Comparison of ENCODE assay signal across 14 cellular contexts in the genomic region with DNA sequence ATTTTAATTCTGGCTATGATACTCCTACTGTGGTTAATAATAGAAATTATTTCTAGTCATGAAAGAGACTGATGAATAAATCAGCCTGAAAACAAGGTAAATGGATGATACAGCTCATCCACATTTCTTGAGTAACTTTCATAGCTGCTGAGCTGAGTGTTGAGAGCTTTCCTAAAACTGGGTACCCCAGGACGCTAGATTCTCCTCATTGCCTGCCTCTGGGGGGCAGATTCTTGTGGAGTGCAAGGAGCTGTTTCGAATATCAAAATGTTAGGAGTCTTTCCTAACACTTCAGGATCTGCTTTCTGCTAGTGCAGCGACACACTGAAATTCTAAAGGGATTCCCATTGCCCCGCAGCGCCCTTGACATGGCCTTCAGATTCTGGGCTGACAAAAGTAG. TPM values are rescaled to one million over a fixed set of nuclear protein-coding genes. Genes with fewer than 3 reads are reported as not detected.
A peak's percentile ranks its signal among the peaks of the same experiment; 100 is the strongest.
DNase-seq lines count a peak whose midpoint lies in the region; ATAC-seq, FAIRE-seq and TF ChIP-seq lines count a peak whose summit lies in the region.
"Had no signal": no experiment of that assay in that cellular context is flagged by ENCODE, and none has a peak within 500 bp of the region (broad histone marks: within the 10 kb centered on the region; RNA-seq: fewer than 3 reads in every experiment).

No MANE protein-coding gene starts in this region.

- no peaks in the 10 kb centered on the region for H3K9me3 Mint-ChIP-seq in stimulated activated memory B cell treated with anti-CD40 and anti-IgM and Interleukin-4, amounts not matched to agents 10 μg/mL and 1 μg/mL and 100 μg/mL, for 72 hours
- peaks cover 0 to 1% (median 0%) of the 10 kb centered on the region in 8 donors for H3K9me3 Mint-ChIP-seq in CD4-positive, alpha-beta memory T cell

- H3K27me3 ChIP-seq in AG04450 (ENCODE audit: control insufficient read depth, insufficient read depth, low read length): no peaks in the 10 kb centered on the region
- no peaks in the 10 kb centered on the region for H3K27me3 ChIP-seq in SJCRH30
- H3K27me3 ChIP-seq in CD4-positive, alpha-beta memory T cell (ENCODE audit: insufficient read depth, low read length): no peaks in the 10 kb centered on the region

- CTCF ChIA-PET in AG04450 (lab: Charles Lee): interaction anchor here (0.7 to 6.6 kb wide), 29 partner anchors 8 to 403 kb away, joined by 3 to 105 read pairs (median 4); a partner anchor contains a TSS
- CTCF ChIA-PET in CD4-positive, alpha-beta memory T cell (lab: Charles Lee; ENCODE audit: partially characterized antibody): interaction anchor here (1.1 to 10.1 kb wide), 19 partner anchors 8 to 404 kb away, joined by 3 to 86 read pairs (median 6); a partner anchor contains a TSS

- no peak overlapping the region for H3K27ac Mint-ChIP-seq in stimulated activated memory B cell treated with anti-CD40 and anti-IgM and Interleukin-4, amounts not matched to agents 10 μg/mL and 1 μg/mL and 100 μg/mL, for 72 hours
- H3K27ac Mint-ChIP-seq in CD4-positive, alpha-beta memory T cell: peak overlapping the region in 1 of 7 donors; percentile 43

- peaks cover 10% of the 10 kb centered on the region for H3K36me3 ChIP-seq in SJCRH30
- no peaks in the 10 kb centered on the region for H3K36me3 ChIP-seq in CD4-positive, alpha-beta memory T cell (ENCODE audit: insufficient read depth, low read length)

- intact Hi-C loops in CD4-positive, alpha-beta memory T cell (cut with micrococcal nuclease): loop anchor here (10.0 kb wide), 1 partner anchor 1278 kb away; no protein-coding TSS in a partner anchor

- no peaks in the 10 kb centered on the region for H3K9me3 ChIP-seq in AG04450 (ENCODE audit: control insufficient read depth, insufficient read depth, low read length)
- no peaks in the 10 kb centered on the region for H3K9me3 ChIP-seq in SJCRH30 (replicated peaks)
- no peaks in the 10 kb centered on the region for H3K9me3 ChIP-seq in CD4-positive, alpha-beta memory T cell (ENCODE audit: control insufficient read depth in 1 of 2, low read length in 2 of 2)

- H3K4me1 Mint-ChIP-seq in stimulated activated memory B cell treated with anti-CD40 and anti-IgM and Interleukin-4, amounts not matched to agents 10 μg/mL and 1 μg/mL and 100 μg/mL, for 72 hours: peaks cover 40% of the 10 kb centered on the region
- H3K4me1 Mint-ChIP-seq in CD4-positive, alpha-beta memory T cell: peaks cover 9 to 28% (median 21%) of the 10 kb centered on the region in 4 donors

- peak; percentile 44 for TF ChIP-seq CTCF in AG04450 (IDR thresholded peaks at IDR 0.05; ENCODE audit: low read depth, low read length)
- TF ChIP-seq CTCF in foreskin fibroblast (IDR thresholded peaks at IDR 0.05; ENCODE audit: low read depth, low read length): peak; percentile 15

- H3K27ac ChIP-seq in AG04450 (ENCODE audit: low read depth, low read length) (no peak overlapping the region), SJCRH30 (peak overlapping the region; percentile 99; the same call in 1 of the 2 replicates)
- H3K27ac ChIP-seq in CD4-positive, alpha-beta memory T cell (ENCODE audit: low read depth, low read length): no peak overlapping the region

- H3K27me3 Mint-ChIP-seq in stimulated activated memory B cell treated with anti-CD40 and anti-IgM and Interleukin-4, amounts not matched to agents 10 μg/mL and 1 μg/mL and 100 μg/mL, for 72 hours: no peaks in the 10 kb centered on the region
- H3K27me3 Mint-ChIP-seq in CD4-positive, alpha-beta memory T cell: no peaks in the 10 kb centered on the region

- POLR2A ChIA-PET in AG04450 (lab: Yijun Ruan, JAX): no interaction called here
- POLR2A ChIA-PET in CD4-positive, alpha-beta memory T cell (lab: Charles Lee; ENCODE audit: partially characterized antibody): interaction anchor here (1.6 to 2.1 kb wide), 2 partner anchors 119 to 228 kb away, joined by 6 to 7 read pairs; a partner anchor contains a TSS

- H3K4me1 ChIP-seq in SJCRH30: peaks cover 15% of the 10 kb centered on the region
- H3K4me1 ChIP-seq in CD4-positive, alpha-beta memory T cell (ENCODE audit: insufficient read depth, low read length): peaks cover 15% of the 10 kb centered on the region

- no peak for DNase-seq in AG04450 (ENCODE audit: low read depth, low spot score)
- no peak for DNase-seq in GM18507 (ENCODE audit: extremely low spot score, insufficient read length, low read depth)
- DNase-seq in SJCRH30: peak; percentile 17 to 49
- peak in 1 of 2 donors; percentile 37 for DNase-seq in foreskin fibroblast
- no peak for DNase-seq in ecto neural progenitor cell (ENCODE audit: low spot score)
- no peak for DNase-seq in CD4-positive, alpha-beta memory T cell
- DNase-seq: activated naive CD4-positive, alpha-beta T cell treated with Interleukin-2 at 50 U/mL for 16 hours; effector CD8-positive, alpha-beta T cell; hippocampal formation; NCI-H2107; right cardiac atrium; trophoblast cell had no signal

- H3K4me3 ChIP-seq in AG04450 (ENCODE audit: low read depth, low read length): no peak overlapping the region
- peak overlapping the region; percentile 99 for H3K4me3 ChIP-seq in SJCRH30
- H3K4me3 ChIP-seq in foreskin fibroblast (ENCODE audit: low read depth in 1 of 2, low read length in 2 of 2): no peak overlapping the region
- H3K4me3 ChIP-seq in CD4-positive, alpha-beta memory T cell (ENCODE audit: low read length in 2 of 2): no peak overlapping the region

- no peak for ATAC-seq in HG02870 (IDR thresholded peaks at IDR 0.05; ENCODE audit: unreplicated experiment)
- no peak for ATAC-seq in stimulated activated memory B cell treated with anti-CD40 and anti-IgM and Interleukin-4, amounts not matched to agents 10 μg/mL and 1 μg/mL and 100 μg/mL, for 72 hours
- ATAC-seq: right cardiac atrium had no signal

- H3K36me3 Mint-ChIP-seq in stimulated activated memory B cell treated with anti-CD40 and anti-IgM and Interleukin-4, amounts not matched to agents 10 μg/mL and 1 μg/mL and 100 μg/mL, for 72 hours: no peaks in the 10 kb centered on the region
- H3K36me3 Mint-ChIP-seq in CD4-positive, alpha-beta memory T cell: peaks cover 0 to 3% of the 10 kb centered on the region in 2 donors

- H3K4me3 Mint-ChIP-seq in stimulated activated memory B cell treated with anti-CD40 and anti-IgM and Interleukin-4, amounts not matched to agents 10 μg/mL and 1 μg/mL and 100 μg/mL, for 72 hours: no peak overlapping the region
- H3K4me3 Mint-ChIP-seq in CD4-positive, alpha-beta memory T cell: no peak overlapping the region

- peak; percentile 5 for FAIRE-seq in GM18507 (lab: Jason Lieb, UNC)

RNA-seq across cellular contexts. Expression of a gene that starts 2.1 kb away (rescaled TPM):
- 0.97 and 2.2 TPM in 2 replicates for polyA plus RNA-seq in AG04450 (2011; rRNA removed)
- polyA minus RNA-seq in AG04450 (2011; rRNA and poly(A)+ RNA removed): 0.46 and 1.3 TPM in 2 replicates
- 34.2 and 35.7 TPM in 2 replicates for total RNA-seq in SJCRH30 (2014; rRNA removed; shearing (Covaris generic))
- not detected for total RNA-seq in CD4-positive, alpha-beta memory T cell
- under 1 TPM in 1 of 2 donors, not detected in 1; 0.34 TPM for polyA plus RNA-seq in CD4-positive, alpha-beta memory T cell

Comparison
In these comparisons a context has a peak if more than half of its experiments do, and no peak if none do; other contexts are left out.
1. DNase-seq: peak in SJCRH30 (2 of 2); none in AG04450 (single experiment), GM18507 (single experiment), ecto neural progenitor cell (single experiment) and CD4-positive, alpha-beta memory T cell (0 of 5).
2. RNA of a gene that starts 2.1 kb away (total RNA-seq): 34.2 to 35.7 TPM in SJCRH30; not detected in CD4-positive, alpha-beta memory T cell; every median in the first group is over 10 times any median in the second.